ENCODE assay signal across 8 cellular contexts in genomic region chr10:79149662-79150443, GRCh38.
DNase-seq lines count a peak whose midpoint lies in the region; ATAC-seq, FAIRE-seq and TF ChIP-seq lines count a peak whose summit lies in the region.

No MANE protein-coding gene starts in this region.

- no peak overlapping the region for H3K4me3 Mint-ChIP-seq in endothelial cell (ENCODE audit: unreplicated experiment)

- peak; percentile 95 for FAIRE-seq in K562 (lab: Jason Lieb, UNC)

- peak; percentile 43 for DNase-seq in SK-MEL-5 (ENCODE audit: low read depth, low spot score)
- DNase-seq in K562 (ENCODE audit: extremely low read depth in 1 of 4, low spot score in 3 of 4): peak; percentile 92 to 97 (median 94)
- DNase-seq in left colon: peak; percentile 79 to 81
- peak; percentile 15 to 16 for DNase-seq in stimulated activated CD8-positive, alpha-beta memory T cell treated with anti-CD3 and anti-CD28 coated beads, Interleukin-15, amount 100 ng/mL, for 48 hours (ENCODE audit: low read depth in 2 of 2)
- no peak for DNase-seq in endothelial cell (ENCODE audit: low spot score)
- DNase-seq in NCI-H1105 (lab: John Stamatoyannopoulos, UW): no peak

- H3K4me1 Mint-ChIP-seq in endothelial cell (ENCODE audit: unreplicated experiment): peaks cover 24% of the 10 kb centered on the region

- in situ Hi-C loops in SK-MEL-5 (cut with HindIII; ENCODE audit: low pct_unique_long_range_greater_than_20kb, low sequenced_read_pairs) (no loop called here), K562 (cut with MboI) (no loop called here)

- H3K27ac Mint-ChIP-seq in endothelial cell (ENCODE audit: unreplicated experiment): no peak overlapping the region

- TF ChIP-seq CTCF in K562 (IDR thresholded peaks at IDR 0.05 in 2 of 3, conservative IDR thresholded peaks at IDR 0.05 in 1 of 3; ENCODE audit: insufficient read depth in 2 of 3, low read depth in 1 of 3, low read length in 3 of 3): no peak
- no peak for TF ChIP-seq CTCF in endothelial cell (IDR thresholded peaks at IDR 0.05; ENCODE audit: unreplicated experiment)

- H3K9me3 ChIP-seq in K562 (replicated peaks; ENCODE audit: control insufficient read depth, insufficient read depth, low read depth, low read length): no peaks in the 10 kb centered on the region

- TF ChIP-seq RAD21 in K562 (CRISPR knock-in tag; conservative IDR thresholded peaks at IDR 0.05 in 1 of 2, IDR thresholded peaks at IDR 0.05 in 1 of 2): no peak; a peak in 1 of 4 replicates

- 19% methylated on average over 21 of the region's 27 CpGs for WGBS in K562 (ENCODE audit: insufficient coverage, low coverage, missing lambda C conversion rate)

- TF ChIP-seq EP300 in K562 (IDR thresholded peaks at IDR 0.05; ENCODE audit: low read length): peak; percentile 41; the same call in 1 of the 2 replicates

- peaks cover 83 to 89% of the 10 kb centered on the region in 2 experiments for H3K4me1 ChIP-seq in K562 (replicated peaks in 1 of 2; ENCODE audit: control insufficient read depth in 2 of 2, insufficient read depth in 2 of 2, low read length in 2 of 2)

- peak overlapping the region; percentile 77 for H3K4me2 ChIP-seq in K562 (ENCODE audit: insufficient read depth, low read length)

- H2AFZ ChIP-seq in K562 (ENCODE audit: low read depth, low read length): peak overlapping the region; percentile 57

- peaks cover 28% of the 10 kb centered on the region for H3K79me2 ChIP-seq in K562 (ENCODE audit: control insufficient read depth, insufficient read depth, low read length)

- TF ChIP-seq POLR2A in K562 (conservative IDR thresholded peaks at IDR 0.05): peak; percentile 71

- peaks cover 9% of the 10 kb centered on the region for H3K9me1 ChIP-seq in K562 (ENCODE audit: control insufficient read depth, insufficient read depth, low read length)

- TSS peak; percentile 97 for BruUV-seq in K562 (replicated peaks; lab: Mats Ljungman, UMichigan)

- no peaks in the 10 kb centered on the region for H3K9me3 Mint-ChIP-seq in endothelial cell (ENCODE audit: unreplicated experiment)

- H3K4me3 ChIP-seq in K562: no peak overlapping the region; the same call in 1 of the 2 replicates

- CTCF ChIA-PET in K562 (lab: Yijun Ruan, JAX; ENCODE audit: low intra/inter-chr PET ratio): no interaction called here

- peaks cover 2% of the 10 kb centered on the region for H3K27me3 Mint-ChIP-seq in endothelial cell (ENCODE audit: unreplicated experiment)

- POLR2A ChIA-PET in K562 (lab: Yijun Ruan, JAX): interaction anchor here (1.4 to 2.8 kb wide), 4 partner anchors 10 to 26 kb away, joined by 4 to 20 read pairs (median 10); no protein-coding TSS in a partner anchor

- H3K36me3 Mint-ChIP-seq in endothelial cell (ENCODE audit: low read depth, unreplicated experiment): peaks cover 3% of the 10 kb centered on the region

- H4K20me1 ChIP-seq in K562 (replicated peaks; ENCODE audit: control insufficient read depth, insufficient read depth, low read length): no peaks in the 10 kb centered on the region

- intact Hi-C loops in K562 (cut with micrococcal nuclease) (loop anchor here (1.0 to 5.0 kb wide), 4 partner anchors 17 to 83 kb away; partner anchors contain the start of gene ZMIZ1), left colon (cut with DNase I, micrococcal nuclease) (no loop called here)

- peaks cover 15% of the 10 kb centered on the region; the same call in 1 of the 3 replicates for H3K36me3 ChIP-seq in K562 (ENCODE audit: control insufficient read depth, insufficient read depth, low read length)

- ATAC-seq in GM19023 (IDR thresholded peaks at IDR 0.05; ENCODE audit: unreplicated experiment) (peak; percentile 73), HG03066 (IDR thresholded peaks at IDR 0.05; ENCODE audit: low read depth, unreplicated experiment) (peak; percentile 86), K562 (peak; percentile 88), left colon (peak; percentile 76)

- no peaks in the 10 kb centered on the region for H3K27me3 ChIP-seq in K562 (ENCODE audit: control insufficient read depth in 2 of 2, insufficient read depth in 2 of 2, low read length in 2 of 2)

- H3K9ac ChIP-seq in K562 (ENCODE audit: insufficient read depth in 1 of 2, low read depth in 2 of 2, low read length in 2 of 2): peak overlapping the region; percentile 76 to 89

- peak overlapping the region; percentile 85 for H3K27ac ChIP-seq in K562 (ENCODE audit: extremely low read depth, low read depth, low read length)

TF ChIP-seq in K562, 482 proteins besides CTCF, POLR2A, EP300 and RAD21 (continues in another document):
- TF ChIP-seq POLR2AphosphoS2 (IDR thresholded peaks at IDR 0.05; ENCODE audit: low read length) (peak; percentile 25; the same call in 1 of the 2 replicates), POLR2G (IDR thresholded peaks at IDR 0.05; ENCODE audit: low read depth, low read length) (peak; percentile 82), CCNT2 (IDR thresholded peaks at IDR 0.05; ENCODE audit: borderline replicate concordance, extremely low read depth, insufficient read length, low read depth, low read length) (peak; percentile 76), ZNF639 (CRISPR knock-in tag; conservative IDR thresholded peaks at IDR 0.05 in 1 of 2, IDR thresholded peaks at IDR 0.05 in 1 of 2) (peak in 1 of 2 experiments; percentile 27; a peak in 1 of 4 replicates), HDAC1 (IDR thresholded peaks at IDR 0.05) (0 out of 4 replicates have a peak, but pooled peaks of 1 of the 2 experiments have one; percentile 10), PURB (CRISPR knock-in tag; IDR thresholded peaks at IDR 0.05; ENCODE audit: low read depth) (no peak), RBFOX2 (IDR thresholded peaks at IDR 0.05; ENCODE audit: low read depth, low read length) (peak; percentile 77), MITF (IDR thresholded peaks at IDR 0.05) (no peak), PHF21A (IDR thresholded peaks at IDR 0.05; ENCODE audit: borderline replicate concordance, low read depth) (0 out of 2 replicates have a peak, but pooled peaks have one; percentile 15), CREB5 (CRISPR knock-in tag; IDR thresholded peaks at IDR 0.05) (peak; percentile 68; the same call in 1 of the 2 replicates), CREB3L1 (IDR thresholded peaks at IDR 0.05; ENCODE audit: borderline replicate concordance, low read depth) (peak; percentile 73; the same call in 1 of the 2 replicates), ARID3B (CRISPR knock-in tag; IDR thresholded peaks at IDR 0.05; ENCODE audit: borderline replicate concordance) (0 out of 2 replicates have a peak, but pooled peaks have one; percentile 13)

Comparison
In these comparisons a context has a peak if more than half of its experiments do, and no peak if none do; other contexts are left out.
1. DNase-seq: peak in SK-MEL-5 (single experiment), K562 (4 of 4), left colon (2 of 2) and stimulated activated CD8-positive, alpha-beta memory T cell treated with anti-CD3 and anti-CD28 coated beads, Interleukin-15, amount 100 ng/mL, for 48 hours (2 of 2); none in endothelial cell (single experiment) and NCI-H1105 (single experiment).
2. Peak in every context shown above with its lines, with median percentiles within 50 percentile points of each other: ATAC-seq.